Comparison of ENCODE assay signal across 8 cellular contexts in genomic region chr2:64750001-64750816, GRCh38.
DNase-seq lines count a peak whose midpoint lies in the region; ATAC-seq and TF ChIP-seq lines count a peak whose summit lies in the region.

No MANE protein-coding gene starts in this region.

- TF ChIP-seq CTCF in AG10803 (conservative IDR thresholded peaks at IDR 0.05; ENCODE audit: low read length) (peak; percentile 2; the same call in 1 of the 2 replicates), HFFc6 (IDR thresholded peaks at IDR 0.05) (peak; percentile 37; the same call in 1 of the 2 replicates), cardiac fibroblast (IDR thresholded peaks at IDR 0.05; ENCODE audit: low read depth, low read length) (no peak)

- no peaks in the 10 kb centered on the region for H3K27me3 ChIP-seq in skeletal muscle satellite cell (ENCODE audit: control insufficient read depth, insufficient read depth, low read length)

- peak overlapping the region; percentile 93 for H3K4me3 ChIP-seq in AG10803 (ENCODE audit: low read length)
- peak overlapping the region; percentile 74 to 81 for H3K4me3 ChIP-seq in cardiac fibroblast (replicated peaks in 1 of 2; ENCODE audit: low read depth in 2 of 2, low read length in 2 of 2)
- H3K4me3 ChIP-seq in skeletal muscle satellite cell (ENCODE audit: low read length), result peak overlapping the region; percentile 75

- peak overlapping the region; percentile 99 for H3K4me3 Mint-ChIP-seq in HFFc6

- peak overlapping the region; percentile 85 for H3K4me2 ChIP-seq in skeletal muscle satellite cell (ENCODE audit: low read length)

- peaks cover 46% of the 10 kb centered on the region for H3K4me1 Mint-ChIP-seq in HFFc6 (ENCODE audit: low read depth)

- H3K4me1 ChIP-seq in skeletal muscle satellite cell (ENCODE audit: control insufficient read depth, insufficient read depth, low read length), result peaks cover 33% of the 10 kb centered on the region

- H3K27me3 Mint-ChIP-seq in HFFc6 (ENCODE audit: insufficient read depth), result peaks cover 4% of the 10 kb centered on the region; the same call in 1 of the 2 replicates

- H3K36me3 ChIP-seq in skeletal muscle satellite cell (ENCODE audit: insufficient read depth, low read length), result no peaks in the 10 kb centered on the region

- ATAC-seq in HG03045 (IDR thresholded peaks at IDR 0.05; ENCODE audit: unreplicated experiment) (no peak), HG02870 (IDR thresholded peaks at IDR 0.05; ENCODE audit: unreplicated experiment) (no peak)

- H3K9me3 ChIP-seq in skeletal muscle satellite cell (replicated peaks; ENCODE audit: low read length), result no peaks in the 10 kb centered on the region

- H3K27ac Mint-ChIP-seq in HFFc6, result peak overlapping the region; percentile 97

- peak overlapping the region; percentile 87 for H3K9ac ChIP-seq in skeletal muscle satellite cell (ENCODE audit: low read depth, low read length)

- H3K36me3 Mint-ChIP-seq in HFFc6 (ENCODE audit: low read depth), result no peaks in the 10 kb centered on the region

- peak; percentile 46 for DNase-seq in AG10803 (ENCODE audit: low read depth)
- DNase-seq in HFFc6, result peak; percentile 45
- peak; percentile 59 for DNase-seq in UCSD-AML1 (lab: John Stamatoyannopoulos, UW; ENCODE audit: unreplicated experiment)
- DNase-seq in cardiac fibroblast (ENCODE audit: low read depth in 2 of 2), result peak; percentile 57 to 58
- peak; percentile 16 for DNase-seq in iPS-NIHi7 (ENCODE audit: extremely low spot score)

- no peaks in the 10 kb centered on the region for H3K9me3 Mint-ChIP-seq in HFFc6
